8 cellular contexts compared by ENCODE assay signal in the genomic region with DNA sequence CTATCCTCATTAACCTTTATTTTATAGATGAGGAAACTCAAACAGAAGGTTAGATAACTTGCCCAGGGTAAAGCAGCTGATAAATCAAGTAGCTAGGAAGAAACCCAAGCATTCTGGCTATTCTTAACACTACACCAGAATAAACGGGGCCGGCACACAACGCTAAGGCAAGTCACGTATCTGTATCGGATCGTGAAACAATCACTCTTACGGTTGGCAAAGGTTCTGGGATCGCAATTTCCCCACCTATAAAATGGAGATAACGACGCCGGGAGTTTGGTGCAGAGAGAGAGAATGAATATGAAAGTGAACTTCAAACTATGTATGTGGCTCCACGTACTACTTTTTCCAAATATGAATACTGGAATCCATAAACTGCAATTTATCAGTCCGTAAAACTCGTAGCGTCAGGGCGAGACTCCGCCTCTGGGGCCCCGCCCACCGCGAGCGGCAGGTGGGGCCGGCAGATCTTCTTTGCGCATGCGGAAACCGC. TPM values are rescaled to one million over a fixed set of nuclear protein-coding genes. Genes with fewer than 3 reads are reported as not detected.
DNase-seq lines count a peak whose midpoint lies in the region; ATAC-seq and TF ChIP-seq lines count a peak whose summit lies in the region.

No MANE protein-coding gene starts in this region.

- H3K4me1 ChIP-seq in muscle layer of duodenum (ENCODE audit: control insufficient read depth in 1 of 2, insufficient read depth in 2 of 2, low read length in 2 of 2): peaks cover 13 to 19% of the 10 kb centered on the region in 2 donors

- TF ChIP-seq CTCF in epithelial cell of proximal tubule (conservative IDR thresholded peaks at IDR 0.05; ENCODE audit: low read depth, low read length): no peak

- H3K36me3 ChIP-seq in muscle layer of duodenum (ENCODE audit: control insufficient read depth in 1 of 2, insufficient read depth in 2 of 2, low read length in 2 of 2): peaks cover 0 to 14% of the 10 kb centered on the region in 2 donors

- DNase-seq in AML-193 (lab: John Stamatoyannopoulos, UW): peak; percentile 93
- DNase-seq in NCI-H69 (lab: John Stamatoyannopoulos, UW): peak; percentile 86
- peak; percentile 81 for DNase-seq in activated CD8-positive, alpha-beta memory T cell treated with anti-CD3 and anti-CD28 coated beads, Interleukin-2, amount 50 U/mL, for 24 hours (ENCODE audit: extremely low read depth)
- DNase-seq in epithelial cell of proximal tubule (ENCODE audit: low read depth): no peak
- peak; percentile 76 to 81 for DNase-seq in stimulated activated CD8-positive, alpha-beta memory T cell treated with anti-CD3 and anti-CD28 coated beads, Interleukin-7, amount 100 ng/mL, for 48 hours (ENCODE audit: extremely low read depth in 1 of 2, low read depth in 1 of 2)

- H3K4me3 ChIP-seq in epithelial cell of proximal tubule (ENCODE audit: low read depth, low read length) (peak overlapping the region; percentile 96), muscle layer of duodenum (ENCODE audit: low read depth in 1 of 2, low read length in 2 of 2) (peak overlapping the region; percentile 77 to 97)

- ATAC-seq in GM19043 (IDR thresholded peaks at IDR 0.05; ENCODE audit: low read depth, unreplicated experiment) (peak; percentile 93), HG03354 (IDR thresholded peaks at IDR 0.05; ENCODE audit: poor library complexity, severe bottlenecking, unreplicated experiment) (peak; percentile 93)

- no peaks in the 10 kb centered on the region for H3K9me3 ChIP-seq in muscle layer of duodenum (ENCODE audit: control insufficient read depth in 1 of 2, low read length in 2 of 2)

- peak overlapping the region; percentile 97 for H3K27ac ChIP-seq in muscle layer of duodenum (ENCODE audit: low read length)

- H3K27me3 ChIP-seq in muscle layer of duodenum (ENCODE audit: low read depth, low read length): no peaks in the 10 kb centered on the region

RNA-seq across cellular contexts. Expression of a gene that starts 0.3 kb away (rescaled TPM):
- 31.9 and 33.9 TPM in 2 replicates for total RNA-seq in epithelial cell of proximal tubule

RNA-seq across cellular contexts. Expression of a gene that starts 12.1 kb away (rescaled TPM):
- total RNA-seq in epithelial cell of proximal tubule: 11.8 and 22.4 TPM in 2 replicates

RNA-seq across cellular contexts. Expression of a gene that starts 54.7 kb away (rescaled TPM):
- total RNA-seq in epithelial cell of proximal tubule: not detected in 2 replicates
